9 cellular contexts compared by ENCODE assay signal in the genomic region with DNA sequence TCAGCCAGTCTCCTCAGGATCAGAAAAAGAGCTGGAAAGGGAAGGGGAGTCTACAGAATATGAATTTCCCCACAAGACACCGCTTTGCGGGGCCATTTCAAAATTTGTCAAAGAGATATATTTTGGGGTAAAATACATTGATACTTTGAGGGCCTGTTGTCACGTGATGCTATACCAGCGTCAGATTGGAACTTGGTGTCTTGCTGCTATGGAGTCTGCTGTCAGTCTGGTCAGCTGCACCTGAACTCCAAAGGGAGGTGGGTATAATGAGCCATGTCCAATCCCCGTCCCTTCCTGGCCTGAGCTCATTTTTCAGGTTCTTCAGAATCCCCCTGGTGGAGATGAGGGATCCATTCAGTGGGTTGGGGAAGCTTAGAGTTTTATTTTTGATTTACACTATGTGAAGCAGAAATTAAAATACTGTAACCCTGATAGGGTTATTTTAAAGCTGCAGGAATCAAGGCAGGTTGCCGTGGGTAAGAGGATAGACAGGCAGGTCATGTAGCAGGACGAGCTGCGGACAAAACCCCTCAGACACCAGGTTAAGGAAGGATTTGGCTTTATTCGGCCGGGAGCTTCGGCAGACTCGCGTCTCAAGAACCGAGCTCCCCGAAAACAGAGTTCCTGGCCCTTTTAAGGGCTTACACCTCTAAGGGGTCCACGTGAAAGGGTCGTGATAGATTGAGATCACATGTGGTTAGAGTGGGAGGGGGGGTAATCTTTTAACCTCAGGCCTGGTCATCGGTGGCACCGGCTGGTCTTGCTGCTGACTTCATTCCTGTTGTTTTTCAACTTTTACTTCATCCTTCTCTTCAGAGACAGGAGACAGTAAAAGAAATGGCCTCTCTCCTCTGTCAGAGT. TPM values are rescaled to one million over a fixed set of nuclear protein-coding genes. Genes with fewer than 3 reads are reported as not detected.
DNase-seq lines count a peak whose midpoint lies in the region; ATAC-seq and TF ChIP-seq lines count a peak whose summit lies in the region.
"Had no signal": no experiment of that assay in that cellular context is flagged by ENCODE, and none has a peak within 500 bp of the region (broad histone marks: within the 10 kb centered on the region; RNA-seq: fewer than 3 reads in every experiment).

No MANE protein-coding gene starts in this region.

- no peak overlapping the region for H3K4me3 ChIP-seq in A673 (ENCODE audit: low read depth, low read length, poor library complexity, severe bottlenecking)

- H3K9me3 Mint-ChIP-seq in activated T-helper 17 cell treated with anti-CD3 and anti-CD28 coated beads, Interleukin-2, amount 50 U/mL, for 72 hours, result no peaks in the 10 kb centered on the region

- no peak overlapping the region for H3K27ac ChIP-seq in A673 (ENCODE audit: low read depth, low read length, poor library complexity, severe bottlenecking)

- ATAC-seq in activated T-helper 17 cell treated with anti-CD3 and anti-CD28 coated beads, Interleukin-2, amount 50 U/mL, for 72 hours (replicated peaks), result no peak
- no peak for ATAC-seq in left lobe of liver
- no peak for ATAC-seq in GM21529 (IDR thresholded peaks at IDR 0.05; ENCODE audit: unreplicated experiment)
- ATAC-seq: Panc1 had no signal

- H3K36me3 ChIP-seq in A673 (ENCODE audit: insufficient read depth, low read length, poor library complexity, severe bottlenecking), result peaks cover 9% of the 10 kb centered on the region

- intact Hi-C loops in A673 (cut with micrococcal nuclease; ENCODE audit: unreplicated experiment), result loop anchor here (5.0 kb wide), 1 partner anchor 148 kb away; no protein-coding TSS in a partner anchor

- H3K4me3 Mint-ChIP-seq in activated T-helper 17 cell treated with anti-CD3 and anti-CD28 coated beads, Interleukin-2, amount 50 U/mL, for 72 hours, result peak overlapping the region; percentile 28

- peaks cover 8% of the 10 kb centered on the region for H3K4me1 Mint-ChIP-seq in activated T-helper 17 cell treated with anti-CD3 and anti-CD28 coated beads, Interleukin-2, amount 50 U/mL, for 72 hours

- TF ChIP-seq CTCF in A673 (conservative IDR thresholded peaks at IDR 0.05; ENCODE audit: low read depth, low read length), result peak; percentile 30

- no TSS peak for BruUV-seq in A673 (replicated peaks; lab: Mats Ljungman, UMichigan)

- POLR2A ChIA-PET in A673 (lab: Charles Lee; ENCODE audit: low non-redundant PET), result interaction anchor here (0.5 kb wide), 1 partner anchor 414 kb away, joined by 4 read pairs; no protein-coding TSS in a partner anchor

- no peaks in the 10 kb centered on the region for H3K27me3 Mint-ChIP-seq in activated T-helper 17 cell treated with anti-CD3 and anti-CD28 coated beads, Interleukin-2, amount 50 U/mL, for 72 hours

- no peaks in the 10 kb centered on the region for H3K27me3 ChIP-seq in A673 (replicated peaks; ENCODE audit: insufficient read depth, low read depth, low read length, poor library complexity)

- DNase-seq in A673 (ENCODE audit: low spot score), result no peak
- DNase-seq in ELR (ENCODE audit: low read depth), result peak; percentile 58
- DNase-seq in left lobe of liver (ENCODE audit: low spot score), result peak; percentile 35
- DNase-seq in iPS-NIHi7 (ENCODE audit: extremely low spot score), result no peak
- DNase-seq in NCI-H526 (lab: John Stamatoyannopoulos, UW), result no peak
- no peak for DNase-seq in C1 segment of cervical spinal cord (lab: John Stamatoyannopoulos, UW)

- H3K4me1 ChIP-seq in A673 (ENCODE audit: insufficient read depth, low read length, poor library complexity, severe bottlenecking), result peaks cover 4% of the 10 kb centered on the region

- peaks cover 15% of the 10 kb centered on the region for H3K36me3 Mint-ChIP-seq in activated T-helper 17 cell treated with anti-CD3 and anti-CD28 coated beads, Interleukin-2, amount 50 U/mL, for 72 hours (ENCODE audit: low read depth)

- CTCF ChIA-PET in A673 (lab: Charles Lee), result interaction anchor here (0.6 to 2.0 kb wide), 5 partner anchors 18 to 153 kb away, joined by 3 to 9 read pairs (median 3); no protein-coding TSS in a partner anchor

- H3K27ac Mint-ChIP-seq in activated T-helper 17 cell treated with anti-CD3 and anti-CD28 coated beads, Interleukin-2, amount 50 U/mL, for 72 hours, result no peak overlapping the region

- H3K9me3 ChIP-seq in A673 (ENCODE audit: low read depth, low read length, poor library complexity, severe bottlenecking), result no peaks in the 10 kb centered on the region

RNA-seq across cellular contexts. Expression of a gene that starts 2.2 kb away (rescaled TPM):
- total RNA-seq in A673 (2021) (25.1 and 29.5 TPM in 2 replicates), left lobe of liver (17.5 TPM)
- 10 to 100 TPM; 12.0 to 22.8 TPM for total RNA-seq in activated T-helper 17 cell treated with anti-CD3 and anti-CD28 coated beads, Interleukin-2, amount 50 U/mL, for 72 hours

Comparison
In these comparisons a context has a peak if more than half of its experiments do, and no peak if none do; other contexts are left out.
1. DNase-seq: peak in ELR (single experiment) and left lobe of liver (single experiment); none in A673 (single experiment), iPS-NIHi7 (single experiment), NCI-H526 (0 of 2) and C1 segment of cervical spinal cord (0 of 14).